Comparison of ENCODE assay signal across 1 cellular context in the genomic region with DNA sequence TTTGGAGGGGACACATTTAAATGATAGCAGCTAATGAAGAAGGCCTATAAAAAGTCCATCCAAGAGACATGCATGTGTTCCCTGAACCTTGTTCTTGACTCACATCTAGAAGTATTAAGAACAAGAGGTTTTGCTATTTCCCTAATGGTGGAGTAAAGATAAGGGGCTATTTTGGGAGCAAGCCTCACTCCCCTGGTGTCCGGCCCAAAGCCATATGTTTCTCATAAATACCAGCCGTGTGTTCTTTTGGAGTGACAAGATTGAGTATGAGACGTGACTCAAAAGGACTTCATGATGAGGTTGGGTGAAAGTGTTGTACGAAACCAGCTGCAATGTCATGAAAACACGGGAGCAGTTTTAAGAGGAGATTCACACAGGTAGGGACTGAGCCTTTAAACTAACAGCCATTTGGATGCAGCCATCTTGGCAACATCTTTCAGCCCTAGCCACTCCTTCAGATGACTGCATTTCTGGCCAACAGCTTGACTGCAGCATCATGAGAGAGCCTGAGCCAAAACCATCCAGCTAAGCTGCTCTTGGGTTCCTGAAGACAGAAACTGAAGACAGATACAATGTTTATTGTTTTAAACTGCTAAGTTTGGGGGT.
TF ChIP-seq lines count a peak whose summit lies in the region.

No MANE protein-coding gene starts in this region.

TF ChIP-seq in IMR-90, 13 proteins besides CTCF, POLR2A, EP300 and RAD21:
- TF ChIP-seq SMC3 (IDR thresholded peaks at IDR 0.05; ENCODE audit: low read depth, low read length) (no peak), MAZ (IDR thresholded peaks at IDR 0.05; ENCODE audit: borderline replicate concordance, low read depth, low read length) (no peak), MAFK (IDR thresholded peaks at IDR 0.05; ENCODE audit: low read depth, low read length) (no peak), CEBPB (IDR thresholded peaks at IDR 0.05; ENCODE audit: low read depth, low read length) (no peak), NFE2L2 (IDR thresholded peaks at IDR 0.05; ENCODE audit: low read depth, low read length) (no peak), RFX5 (IDR thresholded peaks at IDR 0.05; ENCODE audit: low read depth, low read length) (no peak), FOS (IDR thresholded peaks at IDR 0.05; ENCODE audit: low read depth, low read length) (no peak), BHLHE40 (IDR thresholded peaks at IDR 0.05; ENCODE audit: low read depth, low read length) (no peak), RCOR1 (IDR thresholded peaks at IDR 0.05; ENCODE audit: insufficient replicate concordance, low read length) (no peak), CHD1 (IDR thresholded peaks at IDR 0.05; ENCODE audit: low read depth, low read length) (no peak), MXI1 (IDR thresholded peaks at IDR 0.05; ENCODE audit: borderline replicate concordance, low read depth, low read length) (no peak)
- TF ChIP-seq, protein P1, sequence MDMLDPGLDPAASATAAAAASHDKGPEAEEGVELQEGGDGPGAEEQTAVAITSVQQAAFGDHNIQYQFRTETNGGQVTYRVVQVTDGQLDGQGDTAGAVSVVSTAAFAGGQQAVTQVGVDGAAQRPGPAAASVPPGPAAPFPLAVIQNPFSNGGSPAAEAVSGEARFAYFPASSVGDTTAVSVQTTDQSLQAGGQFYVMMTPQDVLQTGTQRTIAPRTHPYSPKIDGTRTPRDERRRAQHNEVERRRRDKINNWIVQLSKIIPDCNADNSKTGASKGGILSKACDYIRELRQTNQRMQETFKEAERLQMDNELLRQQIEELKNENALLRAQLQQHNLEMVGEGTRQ (IDR thresholded peaks at IDR 0.05; ENCODE audit: low read depth, low read length) = no peak
- TF ChIP-seq, protein P2, sequence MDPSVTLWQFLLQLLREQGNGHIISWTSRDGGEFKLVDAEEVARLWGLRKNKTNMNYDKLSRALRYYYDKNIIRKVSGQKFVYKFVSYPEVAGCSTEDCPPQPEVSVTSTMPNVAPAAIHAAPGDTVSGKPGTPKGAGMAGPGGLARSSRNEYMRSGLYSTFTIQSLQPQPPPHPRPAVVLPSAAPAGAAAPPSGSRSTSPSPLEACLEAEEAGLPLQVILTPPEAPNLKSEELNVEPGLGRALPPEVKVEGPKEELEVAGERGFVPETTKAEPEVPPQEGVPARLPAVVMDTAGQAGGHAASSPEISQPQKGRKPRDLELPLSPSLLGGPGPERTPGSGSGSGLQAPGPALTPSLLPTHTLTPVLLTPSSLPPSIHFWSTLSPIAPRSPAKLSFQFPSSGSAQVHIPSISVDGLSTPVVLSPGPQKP (IDR thresholded peaks at IDR 0.05; ENCODE audit: borderline replicate concordance, low read depth, low read length) = no peak
